Comparison of ENCODE assay signal across 10 cellular contexts in genomic region chr3:11581237-11582122, GRCh38.
DNase-seq lines count a peak whose midpoint lies in the region; ATAC-seq and TF ChIP-seq lines count a peak whose summit lies in the region.
"Had no signal": no experiment of that assay in that cellular context is flagged by ENCODE, and none has a peak within 500 bp of the region (broad histone marks: within the 10 kb centered on the region; RNA-seq: fewer than 3 reads in every experiment).

No MANE protein-coding gene starts in this region.

- H3K27me3 ChIP-seq in rectal smooth muscle tissue (ENCODE audit: control insufficient read depth, insufficient read depth, low read length), result no peaks in the 10 kb centered on the region

- no peaks in the 10 kb centered on the region for H3K36me3 ChIP-seq in ES-I3 (ENCODE audit: insufficient read depth, low read length)
- H3K36me3 ChIP-seq in rectal smooth muscle tissue (ENCODE audit: control insufficient read depth, insufficient read depth, low read length), result no peaks in the 10 kb centered on the region

- TF ChIP-seq CTCF in WI38 (IDR thresholded peaks at IDR 0.05; ENCODE audit: low read depth, low read length), result no peak

- ATAC-seq in left ventricle myocardium superior (peak; percentile 59), GM21737 (IDR thresholded peaks at IDR 0.05; ENCODE audit: unreplicated experiment) (no peak)

- no peaks in the 10 kb centered on the region for H3K9me3 ChIP-seq in ES-I3 (ENCODE audit: control insufficient read depth, insufficient read depth, low read length)

- intact Hi-C loops in left ventricle myocardium superior (cut with micrococcal nuclease), result loop anchor here (10.0 kb wide), 1 partner anchor 53 kb away; no protein-coding TSS in a partner anchor

- H3K4me3 ChIP-seq in WI38 (ENCODE audit: low read depth, low read length), result peak overlapping the region; percentile 55
- peak overlapping the region; percentile 59 for H3K4me3 ChIP-seq in rectal smooth muscle tissue (ENCODE audit: low read length)

- peak overlapping the region; percentile 75 for H3K27ac ChIP-seq in rectal smooth muscle tissue (ENCODE audit: low read depth, low read length)
- H3K27ac ChIP-seq: KMS-11 had no signal

- H3K9ac ChIP-seq in ES-I3 (ENCODE audit: low read depth, low read length) (peak overlapping the region; percentile 46), rectal smooth muscle tissue (ENCODE audit: low read length) (peak overlapping the region; percentile 49)
- H3K9ac ChIP-seq: KMS-11 had no signal

- H3K4me1 ChIP-seq in ES-I3 (ENCODE audit: insufficient read depth, low read length) (peaks cover 23% of the 10 kb centered on the region), rectal smooth muscle tissue (ENCODE audit: control insufficient read depth, insufficient read depth, low read length) (peaks cover 20% of the 10 kb centered on the region)

- DNase-seq in left ventricle myocardium superior, result no peak
- DNase-seq in NCI-H1092 treated with DMSO at 0.1 percent for 48 hours (lab: John Stamatoyannopoulos, UW), result no peak
- DNase-seq in COLO668 (lab: John Stamatoyannopoulos, UW; ENCODE audit: unreplicated experiment), result no peak
- no peak for DNase-seq in T-helper 9 cell
- DNase-seq: activated effector memory CD4-positive, alpha-beta T cell treated with Interleukin-2 at 50 U/mL for 16 hours had no signal
